ENCODE assay signal across 8 cellular contexts in the genomic region with DNA sequence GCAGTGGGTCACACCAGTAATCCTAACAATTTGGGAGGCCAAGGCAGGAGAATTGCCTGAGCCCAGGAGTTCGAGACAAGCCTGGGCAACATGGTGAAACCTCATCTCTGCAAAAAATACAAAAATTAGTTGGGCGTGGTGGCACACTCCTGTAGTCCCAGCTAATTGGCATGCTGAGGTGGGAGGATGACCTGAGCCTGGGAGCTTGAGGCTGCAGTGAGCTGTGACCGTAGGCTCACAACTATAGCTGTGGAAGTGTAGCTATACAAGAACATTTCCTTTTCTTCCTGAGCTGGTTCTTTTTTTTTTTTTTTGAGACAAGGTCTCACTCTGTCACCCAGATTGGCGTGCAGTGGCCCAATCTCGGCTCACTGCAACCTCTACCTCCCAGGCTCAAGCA.
"Had no signal": no experiment of that assay in that cellular context is flagged by ENCODE, and none has a peak within 500 bp of the region (broad histone marks: within the 10 kb centered on the region; RNA-seq: fewer than 3 reads in every experiment).

No MANE protein-coding gene starts in this region.

- H3K36me3 ChIP-seq: HAP-1 had no signal

- H3K4me3 ChIP-seq: GM23248, GM23338, HAP-1 had no signal

- H3K9me3 ChIP-seq: HAP-1 had no signal

- DNase-seq: GM23248, GOT3, H7, H9, HCEC 1CT, HFFc6 had no signal

- H3K27ac ChIP-seq: GM23248 had no signal
